Comparison of ENCODE assay signal across 8 cellular contexts in the genomic region with DNA sequence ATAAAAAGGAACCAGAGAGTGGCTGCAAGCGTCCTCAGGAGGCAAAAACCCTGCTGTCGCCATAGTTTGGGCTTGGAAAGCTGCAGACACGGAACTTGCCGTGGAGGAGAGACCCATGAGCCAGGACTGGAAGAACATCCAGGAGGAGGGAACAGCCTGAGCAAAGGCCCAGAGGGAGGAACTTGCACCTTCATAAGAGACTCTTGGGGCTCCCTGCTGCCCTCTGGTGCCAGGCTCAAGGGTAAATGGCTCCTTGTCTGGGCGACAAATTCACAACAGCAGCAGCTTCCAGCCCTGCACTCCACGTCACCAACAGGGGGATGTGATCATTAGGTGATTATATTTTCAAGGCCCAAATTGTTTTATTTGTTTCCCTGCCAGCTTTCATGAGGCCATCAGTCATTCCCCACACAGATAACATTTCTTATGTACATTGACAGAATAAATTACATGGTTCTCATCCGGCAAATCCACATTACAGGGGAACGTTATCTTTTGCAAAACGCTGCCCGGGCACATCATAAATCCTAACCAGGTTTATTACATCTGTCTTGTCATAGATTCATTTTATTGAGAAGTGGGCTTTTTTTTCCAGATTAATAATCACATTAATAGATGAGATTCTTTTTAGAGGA.
DNase-seq lines count a peak whose midpoint lies in the region; ATAC-seq, FAIRE-seq and TF ChIP-seq lines count a peak whose summit lies in the region.

No MANE protein-coding gene starts in this region.

- H2AFZ ChIP-seq in K562 (ENCODE audit: low read depth, low read length) = no peak overlapping the region

- H3K4me1 ChIP-seq in K562 (replicated peaks in 1 of 2; ENCODE audit: control insufficient read depth in 2 of 2, insufficient read depth in 2 of 2, low read length in 2 of 2) = peaks cover 0 to 3% of the 10 kb centered on the region in 2 experiments; a peak in 2 of 5 replicates

- no peaks in the 10 kb centered on the region for H3K36me3 ChIP-seq in K562 (ENCODE audit: control insufficient read depth, insufficient read depth, low read length)

- H3K9me3 Mint-ChIP-seq in nephron = no peaks in the 10 kb centered on the region

- FAIRE-seq in GM12891 (lab: Jason Lieb, UNC) (no peak), K562 (lab: Jason Lieb, UNC) (peak; percentile 74), frontal cortex (lab: Jason Lieb, UNC) (no peak)

- no peaks in the 10 kb centered on the region for H3K79me2 ChIP-seq in K562 (ENCODE audit: control insufficient read depth, insufficient read depth, low read length)

- no peak overlapping the region for H3K4me2 ChIP-seq in K562 (ENCODE audit: insufficient read depth, low read length)

- 2% methylated on average over 10 of the region's 10 CpGs for whole genome bisulfite sequencing in K562 (ENCODE audit: insufficient coverage, low coverage, missing lambda C conversion rate)

- H3K36me3 Mint-ChIP-seq in nephron (ENCODE audit: low read depth) = no peaks in the 10 kb centered on the region

- no peak for TF ChIP-seq EP300 in K562 (IDR thresholded peaks at IDR 0.05; ENCODE audit: low read length)

- no peak overlapping the region for H3K9ac ChIP-seq in K562 (ENCODE audit: insufficient read depth in 1 of 2, low read depth in 2 of 2, low read length in 2 of 2)

- no peak overlapping the region for H3K27ac Mint-ChIP-seq in nephron

- no TSS peak for BruUV-seq in K562 (replicated peaks; lab: Mats Ljungman, UMichigan)

- H3K4me3 Mint-ChIP-seq in nephron = no peak overlapping the region

- CTCF ChIA-PET in AG04450 (lab: Charles Lee) = no interaction called here
- CTCF ChIA-PET in K562 (lab: Yijun Ruan, JAX; ENCODE audit: low intra/inter-chr PET ratio) = interaction anchor here (0.7 kb wide), 1 partner anchor 15 kb away, joined by 3 read pairs; no protein-coding TSS in a partner anchor

- no peaks in the 10 kb centered on the region for H3K9me3 ChIP-seq in AG04450 (ENCODE audit: control insufficient read depth, insufficient read depth, low read length)
- H3K9me3 ChIP-seq in K562 (replicated peaks; ENCODE audit: control insufficient read depth, insufficient read depth, low read depth, low read length) = no peaks in the 10 kb centered on the region

- H3K4me3 ChIP-seq in AG04450 (ENCODE audit: low read depth, low read length) (no peak overlapping the region), K562 (no peak overlapping the region)

- no peak for TF ChIP-seq POLR2A in GM12891 (IDR thresholded peaks at IDR 0.05; ENCODE audit: low read depth, low read length)
- TF ChIP-seq POLR2A in K562 (conservative IDR thresholded peaks at IDR 0.05) = no peak

- intact Hi-C loops in K562 (cut with micrococcal nuclease) = no loop called here

- H3K27me3 ChIP-seq in AG04450 (ENCODE audit: control insufficient read depth, insufficient read depth, low read length) (no peaks in the 10 kb centered on the region), K562 (ENCODE audit: control insufficient read depth in 2 of 2, insufficient read depth in 2 of 2, low read length in 2 of 2) (no peaks in the 10 kb centered on the region)

- H3K27me3 Mint-ChIP-seq in nephron (ENCODE audit: low read depth) = peaks cover 38% of the 10 kb centered on the region

- in situ Hi-C loops in K562 (cut with MboI) = no loop called here

- peak; percentile 73 for ATAC-seq in K562
- ATAC-seq in GM19035 (IDR thresholded peaks at IDR 0.05; ENCODE audit: unreplicated experiment) = no peak

- H3K27ac ChIP-seq in AG04450 (ENCODE audit: low read depth, low read length) (no peak overlapping the region), K562 (ENCODE audit: extremely low read depth, low read depth, low read length) (no peak overlapping the region)

- H3K9me1 ChIP-seq in K562 (ENCODE audit: control insufficient read depth, insufficient read depth, low read length) = no peaks in the 10 kb centered on the region

- POLR2A ChIA-PET in AG04450 (lab: Yijun Ruan, JAX) (no interaction called here), K562 (lab: Yijun Ruan, JAX) (no interaction called here)

- no peaks in the 10 kb centered on the region for H3K4me1 Mint-ChIP-seq in nephron

- peaks cover 6% of the 10 kb centered on the region; the same call in 1 of the 2 replicates for H4K20me1 ChIP-seq in K562 (replicated peaks; ENCODE audit: control insufficient read depth, insufficient read depth, low read length)

- DNase-seq in AG04450 (ENCODE audit: low read depth, low spot score) (no peak), GM12891 (ENCODE audit: insufficient read length, low spot score) (peak; percentile 15), NCI-H2196 (lab: John Stamatoyannopoulos, UW; ENCODE audit: unreplicated experiment) (peak; percentile 36), K562 (ENCODE audit: extremely low read depth in 1 of 4, low spot score in 3 of 4) (peak; percentile 30 to 50 (median 45)), H4 (ENCODE audit: low spot score) (no peak), frontal cortex (ENCODE audit: low spot score in 2 of 2) (no peak)

- TF ChIP-seq CTCF in AG04450 (IDR thresholded peaks at IDR 0.05; ENCODE audit: low read depth, low read length) = peak; percentile 24
- TF ChIP-seq CTCF in K562 (IDR thresholded peaks at IDR 0.05 in 2 of 3, conservative IDR thresholded peaks at IDR 0.05 in 1 of 3; ENCODE audit: insufficient read depth in 2 of 3, low read depth in 1 of 3, low read length in 3 of 3) = peak; percentile 62 to 67 (median 63)
- TF ChIP-seq CTCF in nephron (IDR thresholded peaks at IDR 0.05; ENCODE audit: unreplicated experiment in 3 of 3) = peak; percentile 15 to 41 (median 25)

- TF ChIP-seq RAD21 in K562 (CRISPR knock-in tag; conservative IDR thresholded peaks at IDR 0.05 in 1 of 2, IDR thresholded peaks at IDR 0.05 in 1 of 2) = peak in 1 of 2 experiments; percentile 53; a peak in 2 of 4 replicates

TF ChIP-seq in GM12891, 5 proteins besides CTCF, POLR2A, EP300 and RAD21:
- no peak for TF ChIP-seq POLR2AphosphoS5 (IDR thresholded peaks at IDR 0.05; ENCODE audit: low read depth, low read length)
- TF ChIP-seq PAX5 (IDR thresholded peaks at IDR 0.05; ENCODE audit: insufficient read depth, low read length, severe bottlenecking) = no peak
- no peak for TF ChIP-seq SPI1 (IDR thresholded peaks at IDR 0.05; ENCODE audit: low read depth, low read length)
- no peak for TF ChIP-seq TAF1 (IDR thresholded peaks at IDR 0.05; ENCODE audit: low read depth, low read length)
- no peak for TF ChIP-seq POU2F2 (IDR thresholded peaks at IDR 0.05; ENCODE audit: low read depth, low read length)

TF ChIP-seq in K562, 482 proteins besides CTCF, POLR2A, EP300 and RAD21:
- TF ChIP-seq HDAC3 (IDR thresholded peaks at IDR 0.05; ENCODE audit: borderline replicate concordance, partially characterized antibody) (no peak), WHSC1 (IDR thresholded peaks at IDR 0.05; ENCODE audit: low read length) (no peak), ARID3A (IDR thresholded peaks at IDR 0.05; ENCODE audit: borderline replicate concordance, low read depth, low read length) (no peak), THRAP3 (IDR thresholded peaks at IDR 0.05; ENCODE audit: borderline replicate concordance) (no peak), SMC3 (conservative IDR thresholded peaks at IDR 0.05; ENCODE audit: insufficient read depth, low read depth, low read length) (peak; percentile 38; the same call in 1 of the 2 replicates), CSDE1 (IDR thresholded peaks at IDR 0.05) (no peak), TFAM (CRISPR knock-in tag; conservative IDR thresholded peaks at IDR 0.05) (no peak), RB1 (IDR thresholded peaks at IDR 0.05; ENCODE audit: low read depth) (no peak), POLR2H (tag; IDR thresholded peaks at IDR 0.05; ENCODE audit: low read depth) (no peak), YY1 (IDR thresholded peaks at IDR 0.05; ENCODE audit: borderline replicate concordance in 1 of 3, control insufficient read depth in 1 of 3, extremely low read depth in 1 of 3, insufficient read depth in 3 of 3, insufficient read length in 1 of 3, insufficient replicate concordance in 2 of 3, low read depth in 1 of 3, low read length in 2 of 3) (peak in 1 of 3 experiments; percentile 9), MEF2D (tag; conservative IDR thresholded peaks at IDR 0.05; ENCODE audit: low read depth) (no peak)
- TF ChIP-seq, protein P1, sequence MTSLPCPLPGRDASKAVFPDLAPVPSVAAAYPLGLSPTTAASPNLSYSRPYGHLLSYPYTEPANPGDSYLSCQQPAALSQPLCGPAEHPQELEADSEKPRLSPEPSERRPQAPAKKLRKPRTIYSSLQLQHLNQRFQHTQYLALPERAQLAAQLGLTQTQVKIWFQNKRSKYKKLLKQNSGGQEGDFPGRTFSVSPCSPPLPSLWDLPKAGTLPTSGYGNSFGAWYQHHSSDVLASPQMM (CRISPR knock-in tag; IDR thresholded peaks at IDR 0.05) = no peak

Comparison
In these comparisons a context has a peak if more than half of its experiments do, and no peak if none do; other contexts are left out.
1. DNase-seq: peak in GM12891 (single experiment), NCI-H2196 (single experiment) and K562 (4 of 4); none in AG04450 (single experiment), H4 (single experiment) and frontal cortex (0 of 2).
2. Peak in every context shown above with its lines, with median percentiles within 50 percentile points of each other: CTCF ChIP-seq.